8 cellular contexts compared by ENCODE assay signal in the genomic region with DNA sequence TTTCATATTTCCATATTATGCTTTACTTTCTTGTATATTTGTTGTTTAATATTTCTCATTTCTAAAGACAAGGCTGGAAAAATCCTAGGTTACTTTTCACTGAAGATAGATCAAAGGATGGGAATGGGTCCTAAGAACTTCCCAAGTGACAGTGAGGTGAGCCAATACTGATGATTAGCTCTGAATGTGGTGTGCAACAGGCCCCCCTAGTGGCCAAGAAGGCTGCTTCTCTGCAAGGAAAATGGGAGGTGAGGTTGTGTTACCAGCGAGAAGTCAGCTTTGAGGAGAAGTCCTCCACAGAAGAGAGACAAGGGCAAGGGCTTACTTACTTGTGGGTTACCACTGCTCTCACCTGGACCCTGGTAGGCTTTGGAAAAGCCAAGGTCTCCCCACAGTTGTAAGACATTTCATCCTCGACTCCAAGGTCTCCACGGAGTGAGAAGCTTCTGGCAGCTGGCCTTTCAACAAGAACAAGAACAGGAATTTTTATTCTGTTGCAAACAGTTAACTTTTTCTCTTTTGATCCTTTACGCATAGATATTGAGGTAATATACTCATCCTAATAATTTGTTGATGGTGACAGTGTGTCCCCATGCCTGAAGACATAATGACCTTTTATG.
DNase-seq lines count a peak whose midpoint lies in the region; ATAC-seq, FAIRE-seq and TF ChIP-seq lines count a peak whose summit lies in the region.

No MANE protein-coding gene starts in this region.

- DNase-seq in AG09309 (ENCODE audit: low read depth) = no peak
- DNase-seq in GM12891 (ENCODE audit: insufficient read length, low spot score) = peak; percentile 15
- DNase-seq in NCI-H748 treated with DMSO at 0.1 percent for 48 hours (lab: John Stamatoyannopoulos, UW) = peak; percentile 68
- DNase-seq in brain pericyte (ENCODE audit: low read depth, low spot score) = peak; percentile 16
- DNase-seq in islet precursor cell = peak; percentile 67
- DNase-seq in stimulated activated naive CD8-positive, alpha-beta T cell treated with anti-CD3 and anti-CD28 coated beads, Interleukin-15, amount 100 ng/mL, for 72 hours = peak in 1 of 2 donors; percentile 21

- no peak overlapping the region for H3K4me3 ChIP-seq in AG09309 (ENCODE audit: control insufficient read depth, low read depth, low read length)

- no peaks in the 10 kb centered on the region for H3K9me3 Mint-ChIP-seq in stimulated activated naive CD8-positive, alpha-beta T cell treated with anti-CD3 and anti-CD28 coated beads, Interleukin-15, amount 100 ng/mL, for 72 hours
- H3K9me3 Mint-ChIP-seq in stimulated activated memory B cell treated with anti-CD40 and anti-IgM and Interleukin-4, amounts not matched to agents 10 μg/mL and 1 μg/mL and 100 μg/mL, for 72 hours = peaks cover 2% of the 10 kb centered on the region

- peak; percentile 51 for ATAC-seq in HG03108 (IDR thresholded peaks at IDR 0.05; ENCODE audit: unreplicated experiment)
- peak; percentile 33 for ATAC-seq in stimulated activated naive CD8-positive, alpha-beta T cell treated with anti-CD3 and anti-CD28 coated beads, Interleukin-15, amount 100 ng/mL, for 72 hours
- ATAC-seq in stimulated activated memory B cell treated with anti-CD40 and anti-IgM and Interleukin-4, amounts not matched to agents 10 μg/mL and 1 μg/mL and 100 μg/mL, for 72 hours = no peak

- peak; percentile 91 for TF ChIP-seq CTCF in AG09309 (IDR thresholded peaks at IDR 0.05; ENCODE audit: control insufficient read depth, insufficient read depth, low read depth, low read length, missing control alignments)

- no peak for TF ChIP-seq POLR2A in GM12891 (IDR thresholded peaks at IDR 0.05; ENCODE audit: low read depth, low read length)

- H3K4me1 Mint-ChIP-seq in stimulated activated naive CD8-positive, alpha-beta T cell treated with anti-CD3 and anti-CD28 coated beads, Interleukin-15, amount 100 ng/mL, for 72 hours = peaks cover 12% of the 10 kb centered on the region
- H3K4me1 Mint-ChIP-seq in stimulated activated memory B cell treated with anti-CD40 and anti-IgM and Interleukin-4, amounts not matched to agents 10 μg/mL and 1 μg/mL and 100 μg/mL, for 72 hours = peaks cover 10% of the 10 kb centered on the region

- H3K4me3 Mint-ChIP-seq in stimulated activated naive CD8-positive, alpha-beta T cell treated with anti-CD3 and anti-CD28 coated beads, Interleukin-15, amount 100 ng/mL, for 72 hours = no peak overlapping the region
- H3K4me3 Mint-ChIP-seq in stimulated activated memory B cell treated with anti-CD40 and anti-IgM and Interleukin-4, amounts not matched to agents 10 μg/mL and 1 μg/mL and 100 μg/mL, for 72 hours = no peak overlapping the region

- FAIRE-seq in GM12891 (lab: Jason Lieb, UNC) = peak; percentile 62

- no peaks in the 10 kb centered on the region for H3K36me3 Mint-ChIP-seq in stimulated activated memory B cell treated with anti-CD40 and anti-IgM and Interleukin-4, amounts not matched to agents 10 μg/mL and 1 μg/mL and 100 μg/mL, for 72 hours

- no peak overlapping the region for H3K27ac Mint-ChIP-seq in stimulated activated naive CD8-positive, alpha-beta T cell treated with anti-CD3 and anti-CD28 coated beads, Interleukin-15, amount 100 ng/mL, for 72 hours
- H3K27ac Mint-ChIP-seq in stimulated activated memory B cell treated with anti-CD40 and anti-IgM and Interleukin-4, amounts not matched to agents 10 μg/mL and 1 μg/mL and 100 μg/mL, for 72 hours = no peak overlapping the region

- peaks cover 19% of the 10 kb centered on the region for H3K27me3 Mint-ChIP-seq in stimulated activated naive CD8-positive, alpha-beta T cell treated with anti-CD3 and anti-CD28 coated beads, Interleukin-15, amount 100 ng/mL, for 72 hours
- peaks cover 34% of the 10 kb centered on the region for H3K27me3 Mint-ChIP-seq in stimulated activated memory B cell treated with anti-CD40 and anti-IgM and Interleukin-4, amounts not matched to agents 10 μg/mL and 1 μg/mL and 100 μg/mL, for 72 hours

TF ChIP-seq in GM12891, 5 proteins besides CTCF, POLR2A, EP300 and RAD21:
- TF ChIP-seq PAX5 (IDR thresholded peaks at IDR 0.05; ENCODE audit: insufficient read depth, low read length, severe bottlenecking) = no peak
- no peak for TF ChIP-seq SPI1 (IDR thresholded peaks at IDR 0.05; ENCODE audit: low read depth, low read length)
